Comparison of ENCODE assay signal across 17 cellular contexts in genomic region chr3:31592764-31593163, GRCh38.
DNase-seq lines count a peak whose midpoint lies in the region; ATAC-seq, FAIRE-seq and TF ChIP-seq lines count a peak whose summit lies in the region.
"Had no signal": no experiment of that assay in that cellular context is flagged by ENCODE, and none has a peak within 500 bp of the region (broad histone marks: within the 10 kb centered on the region; RNA-seq: fewer than 3 reads in every experiment).

No MANE protein-coding gene starts in this region.

- H3K9me3 ChIP-seq in keratinocyte (ENCODE audit: control insufficient read depth, low read depth, low read length): no peaks in the 10 kb centered on the region
- peaks cover 0 to 13% (median 6%) of the 10 kb centered on the region in 4 donors for H3K9me3 ChIP-seq in esophagus muscularis mucosa

- no peak overlapping the region for H3K4me2 ChIP-seq in keratinocyte (ENCODE audit: control insufficient read depth, extremely low read depth, insufficient read depth, low read depth, low read length)

- H3K27ac ChIP-seq in keratinocyte (ENCODE audit: control insufficient read depth, insufficient read depth, low read length) (no peak overlapping the region), esophagus muscularis mucosa (replicated peaks in 1 of 4) (no peak overlapping the region)
- H3K27ac ChIP-seq: RWPE1 had no signal

- no peak for TF ChIP-seq POLR2A in esophagus muscularis mucosa (IDR thresholded peaks at IDR 0.05; ENCODE audit: low read depth)

- peak; percentile 48 for FAIRE-seq in keratinocyte (lab: Jason Lieb, UNC)
- FAIRE-seq: H1 had no signal

- H3K9me3 Mint-ChIP-seq in activated CD8-positive, alpha-beta T cell treated with anti-CD3 and anti-CD28 coated beads for 36 hours: peaks cover 31% of the 10 kb centered on the region
- peaks cover 44% of the 10 kb centered on the region for H3K9me3 Mint-ChIP-seq in activated CD8-positive, alpha-beta T cell treated with anti-CD3 and anti-CD28 coated beads, Interleukin-2, amount 10 ng/mL, durations not matched to agents 7 days and 5 days (ENCODE audit: insufficient read depth)
- H3K9me3 Mint-ChIP-seq in stimulated activated naive CD8-positive, alpha-beta T cell treated with anti-CD3 and anti-CD28 coated beads, Interleukin-15, Interleukin-2, amounts not matched to agents 100 ng/mL and 50 ng/mL, for 24 hours: peaks cover 23% of the 10 kb centered on the region

- H3K4me3 ChIP-seq in keratinocyte (ENCODE audit: control insufficient read depth in 2 of 3, extremely low read depth in 1 of 3, insufficient read depth in 2 of 3, low read depth in 1 of 3, low read length in 3 of 3) (no peak overlapping the region), esophagus muscularis mucosa (no peak overlapping the region)
- H3K4me3 ChIP-seq: MG63 had no signal

- intact Hi-C loops in activated CD8-positive, alpha-beta T cell treated with anti-CD3 and anti-CD28 coated beads for 36 hours (cut with micrococcal nuclease): no loop called here
- intact Hi-C loops in esophagus muscularis mucosa (cut with DNase I): no loop called here

- peaks cover 52% of the 10 kb centered on the region for H3K79me2 ChIP-seq in keratinocyte (ENCODE audit: control insufficient read depth, insufficient read depth, low read length)

- TF ChIP-seq CTCF in activated CD8-positive, alpha-beta T cell treated with anti-CD3 and anti-CD28 coated beads for 36 hours (IDR thresholded peaks at IDR 0.05): no peak
- TF ChIP-seq CTCF in keratinocyte (optimal IDR thresholded peaks at IDR 0.05 in 1 of 3, IDR thresholded peaks at IDR 0.05 in 1 of 3, conservative IDR thresholded peaks at IDR 0.05 in 1 of 3; ENCODE audit: extremely low read depth in 1 of 3, insufficient read depth in 2 of 3, low read length in 3 of 3): no peak
- TF ChIP-seq CTCF in esophagus muscularis mucosa (IDR thresholded peaks at IDR 0.05): no peak

- H4K20me1 ChIP-seq in keratinocyte (ENCODE audit: control insufficient read depth, extremely low read depth, insufficient read depth, low read length): no peaks in the 10 kb centered on the region

- H3K36me3 Mint-ChIP-seq in activated CD8-positive, alpha-beta T cell treated with anti-CD3 and anti-CD28 coated beads for 36 hours (ENCODE audit: low read depth): peaks cover 87% of the 10 kb centered on the region
- H3K36me3 Mint-ChIP-seq in activated CD8-positive, alpha-beta T cell treated with anti-CD3 and anti-CD28 coated beads, Interleukin-2, amount 10 ng/mL, durations not matched to agents 7 days and 5 days (ENCODE audit: low read depth): peaks cover 83% of the 10 kb centered on the region
- H3K36me3 Mint-ChIP-seq in stimulated activated naive CD8-positive, alpha-beta T cell treated with anti-CD3 and anti-CD28 coated beads, Interleukin-15, Interleukin-2, amounts not matched to agents 100 ng/mL and 50 ng/mL, for 24 hours (ENCODE audit: low read depth): peaks cover 90% of the 10 kb centered on the region

- H3K27me3 ChIP-seq in keratinocyte (ENCODE audit: control insufficient read depth, extremely low read depth, insufficient read depth, low read length): no peaks in the 10 kb centered on the region
- H3K27me3 ChIP-seq in esophagus muscularis mucosa: no peaks in the 10 kb centered on the region
- H3K27me3 ChIP-seq: MG63 had no signal

- H3K36me3 ChIP-seq in keratinocyte (ENCODE audit: control insufficient read depth in 2 of 2, extremely low read depth in 1 of 2, insufficient read depth in 2 of 2, low read length in 2 of 2) (peaks cover 0 to 2% of the 10 kb centered on the region in 2 experiments), esophagus muscularis mucosa (peaks cover 0 to 41% (median 6%) of the 10 kb centered on the region in 4 donors)

- H3K9me1 ChIP-seq in keratinocyte (ENCODE audit: control insufficient read depth, extremely low read depth, insufficient read depth, low read length): no peaks in the 10 kb centered on the region

- H3K27me3 Mint-ChIP-seq in activated CD8-positive, alpha-beta T cell treated with anti-CD3 and anti-CD28 coated beads for 36 hours: no peaks in the 10 kb centered on the region
- no peaks in the 10 kb centered on the region for H3K27me3 Mint-ChIP-seq in activated CD8-positive, alpha-beta T cell treated with anti-CD3 and anti-CD28 coated beads, Interleukin-2, amount 10 ng/mL, durations not matched to agents 7 days and 5 days (ENCODE audit: low read depth)
- no peaks in the 10 kb centered on the region for H3K27me3 Mint-ChIP-seq in stimulated activated naive CD8-positive, alpha-beta T cell treated with anti-CD3 and anti-CD28 coated beads, Interleukin-15, Interleukin-2, amounts not matched to agents 100 ng/mL and 50 ng/mL, for 24 hours

- 97% methylated on average over 2 of the region's 2 CpGs for WGBS in esophagus muscularis mucosa

- dilution Hi-C loops in keratinocyte (cut with MboI; ENCODE audit: extremely low pct_ligation_motif_present, low sequenced_read_pairs): no loop called here

- no peak for TF ChIP-seq EP300 in esophagus muscularis mucosa (IDR thresholded peaks at IDR 0.05)

- no peak overlapping the region for H3K9ac ChIP-seq in keratinocyte (ENCODE audit: control insufficient read depth, extremely low read depth, insufficient read depth, low read length)

- no peak overlapping the region for H3K4me3 Mint-ChIP-seq in activated CD8-positive, alpha-beta T cell treated with anti-CD3 and anti-CD28 coated beads for 36 hours
- H3K4me3 Mint-ChIP-seq in activated CD8-positive, alpha-beta T cell treated with anti-CD3 and anti-CD28 coated beads, Interleukin-2, amount 10 ng/mL, durations not matched to agents 7 days and 5 days: no peak overlapping the region
- H3K4me3 Mint-ChIP-seq in stimulated activated naive CD8-positive, alpha-beta T cell treated with anti-CD3 and anti-CD28 coated beads, Interleukin-15, Interleukin-2, amounts not matched to agents 100 ng/mL and 50 ng/mL, for 24 hours: no peak overlapping the region

- POLR2A ChIA-PET in activated CD8-positive, alpha-beta T cell treated with anti-CD3 and anti-CD28 coated beads for 36 hours (lab: Charles Lee): no interaction called here
- POLR2A ChIA-PET in activated CD8-positive, alpha-beta T cell treated with anti-CD3 and anti-CD28 coated beads, Interleukin-2, amount 10 ng/mL, durations not matched to agents 7 days and 5 days (lab: Charles Lee): no interaction called here

- peak overlapping the region; percentile 62 for H3K27ac Mint-ChIP-seq in activated CD8-positive, alpha-beta T cell treated with anti-CD3 and anti-CD28 coated beads for 36 hours
- H3K27ac Mint-ChIP-seq in activated CD8-positive, alpha-beta T cell treated with anti-CD3 and anti-CD28 coated beads, Interleukin-2, amount 10 ng/mL, durations not matched to agents 7 days and 5 days: no peak overlapping the region
- H3K27ac Mint-ChIP-seq in stimulated activated naive CD8-positive, alpha-beta T cell treated with anti-CD3 and anti-CD28 coated beads, Interleukin-15, Interleukin-2, amounts not matched to agents 100 ng/mL and 50 ng/mL, for 24 hours: peak overlapping the region; percentile 50

- CTCF ChIA-PET in activated CD8-positive, alpha-beta T cell treated with anti-CD3 and anti-CD28 coated beads for 36 hours (lab: Charles Lee): no interaction called here
- CTCF ChIA-PET in activated CD8-positive, alpha-beta T cell treated with anti-CD3 and anti-CD28 coated beads, Interleukin-2, amount 10 ng/mL, durations not matched to agents 7 days and 5 days (lab: Charles Lee): interaction anchor here (1.7 kb wide), 1 partner anchor 13 kb away, joined by 4 read pairs; no protein-coding TSS in a partner anchor

- H2AFZ ChIP-seq in keratinocyte (ENCODE audit: control insufficient read depth, low read length): no peak overlapping the region

- ATAC-seq in activated CD8-positive, alpha-beta T cell treated with anti-CD3 and anti-CD28 coated beads for 36 hours: no peak
- ATAC-seq in activated CD8-positive, alpha-beta T cell treated with anti-CD3 and anti-CD28 coated beads, Interleukin-2, amount 10 ng/mL, durations not matched to agents 7 days and 5 days: no peak
- ATAC-seq in stimulated activated naive CD8-positive, alpha-beta T cell treated with anti-CD3 and anti-CD28 coated beads, Interleukin-15, Interleukin-2, amounts not matched to agents 100 U/mL and 50 U/mL, for 24 hours: no peak
- ATAC-seq: PC-3 had no signal

- H3K4me1 Mint-ChIP-seq in activated CD8-positive, alpha-beta T cell treated with anti-CD3 and anti-CD28 coated beads for 36 hours (ENCODE audit: low read depth): peaks cover 47% of the 10 kb centered on the region
- H3K4me1 Mint-ChIP-seq in activated CD8-positive, alpha-beta T cell treated with anti-CD3 and anti-CD28 coated beads, Interleukin-2, amount 10 ng/mL, durations not matched to agents 7 days and 5 days (ENCODE audit: low read depth): peaks cover 36% of the 10 kb centered on the region
- H3K4me1 Mint-ChIP-seq in stimulated activated naive CD8-positive, alpha-beta T cell treated with anti-CD3 and anti-CD28 coated beads, Interleukin-15, Interleukin-2, amounts not matched to agents 100 ng/mL and 50 ng/mL, for 24 hours (ENCODE audit: low read depth): peaks cover 58% of the 10 kb centered on the region

- H3K4me1 ChIP-seq in keratinocyte (ENCODE audit: control insufficient read depth, extremely low read depth, insufficient read depth, low read length): no peaks in the 10 kb centered on the region
- H3K4me1 ChIP-seq in esophagus muscularis mucosa: no peaks in the 10 kb centered on the region

- no peak for DNase-seq in activated CD8-positive, alpha-beta T cell treated with anti-CD3 and anti-CD28 coated beads for 36 hours
- DNase-seq in activated CD8-positive, alpha-beta T cell treated with anti-CD3 and anti-CD28 coated beads, Interleukin-2, amount 10 ng/mL, durations not matched to agents 7 days and 5 days: no peak
- no peak for DNase-seq in stimulated activated naive CD8-positive, alpha-beta T cell treated with anti-CD3 and anti-CD28 coated beads, Interleukin-15, Interleukin-2, amounts not matched to agents 100 U/mL and 50 U/mL, for 24 hours
- DNase-seq in keratinocyte (ENCODE audit: low read depth, low spot score) (no peak), esophagus muscularis mucosa (ENCODE audit: extremely low spot score) (no peak), GF-D8 (lab: John Stamatoyannopoulos, UW) (no peak)
- DNase-seq: C1 segment of cervical spinal cord, DMS153, Karpas-422, MG63, NCI-H1092, NCI-H146, NCI-H774, PC-3 had no signal
